ENCODE assay signal across 36 cellular contexts in genomic region chr12:67046062-67046461, GRCh38.
"Had no signal": no experiment of that assay in that cellular context is flagged by ENCODE, and none has a peak within 500 bp of the region (broad histone marks: within the 10 kb centered on the region; RNA-seq: fewer than 3 reads in every experiment).

No MANE protein-coding gene starts in this region.

- H3K27ac Mint-ChIP-seq: activated CD4-positive, alpha-beta memory T cell treated with anti-CD3 and anti-CD28 coated beads for 36 hours; activated CD4-positive, alpha-beta T cell treated with anti-CD3 and anti-CD28 coated beads, Interleukin-2, amount 10 ng/mL, durations not matched to agents 24 days and 14 days; activated naive CD4-positive, alpha-beta T cell treated with anti-CD3 and anti-CD28 coated beads, Interleukin-2, amount 10 ng/mL, durations not matched to agents 7 days and 5 days; activated naive CD8-positive, alpha-beta T cell treated with anti-CD3 and anti-CD28 coated beads, Interleukin-2, amount 10 ng/mL, durations not matched to agents 7 days and 5 days; effector memory CD8-positive, alpha-beta T cell; immature natural killer cell; natural killer cell treated with Interleukin-12 subunit alpha and Interleukin-12 subunit beta and Interleukin-15 and Interleukin-18, amount 100 ng/mL, for 72 hours; progenitor cell of endocrine pancreas; stimulated activated memory B cell treated with anti-CD40 and anti-IgM and Interleukin-4, amounts not matched to agents 10 μg/mL and 1 μg/mL and 100 μg/mL, for 72 hours; stimulated activated naive CD8-positive, alpha-beta T cell treated with anti-CD3 and anti-CD28 coated beads, Interleukin-15, amount 100 ng/mL, for 72 hours; T-helper 17 cell had no signal

- H3K27ac ChIP-seq: ascending aorta, cardiac muscle cell, coronary artery, lower lobe of right lung, thyroid gland, upper lobe of right lung, WERI-Rb-1 had no signal

- H3K4me3 ChIP-seq: ascending aorta, cardiac muscle cell, coronary artery, lower lobe of right lung, mucosa of descending colon, smooth muscle cell, thyroid gland, upper lobe of right lung had no signal

- H3K9me3 ChIP-seq: ascending aorta, lower lobe of right lung, mucosa of descending colon, thyroid gland, upper lobe of right lung had no signal

- ATAC-seq: effector memory CD8-positive, alpha-beta T cell; left lobe of liver; lower lobe of right lung; mucosa of descending colon; stimulated activated memory B cell treated with anti-CD40 and anti-IgM and Interleukin-4, amounts not matched to agents 10 μg/mL and 1 μg/mL and 100 μg/mL, for 72 hours; stimulated activated naive CD8-positive, alpha-beta T cell treated with anti-CD3 and anti-CD28 coated beads, Interleukin-15, amount 100 ng/mL, for 72 hours; T-helper 17 cell; upper lobe of right lung had no signal

- H3K36me3 Mint-ChIP-seq: activated CD4-positive, alpha-beta memory T cell treated with anti-CD3 and anti-CD28 coated beads for 36 hours; activated naive CD4-positive, alpha-beta T cell treated with anti-CD3 and anti-CD28 coated beads, Interleukin-2, amount 10 ng/mL, durations not matched to agents 7 days and 5 days; activated naive CD8-positive, alpha-beta T cell treated with anti-CD3 and anti-CD28 coated beads, Interleukin-2, amount 10 ng/mL, durations not matched to agents 7 days and 5 days; brain; immature natural killer cell; natural killer cell treated with Interleukin-12 subunit alpha and Interleukin-12 subunit beta and Interleukin-15 and Interleukin-18, amount 100 ng/mL, for 72 hours; stimulated activated memory B cell treated with anti-CD40 and anti-IgM and Interleukin-4, amounts not matched to agents 10 μg/mL and 1 μg/mL and 100 μg/mL, for 72 hours had no signal

- H3K4me3 Mint-ChIP-seq: activated CD4-positive, alpha-beta memory T cell treated with anti-CD3 and anti-CD28 coated beads for 36 hours; activated CD4-positive, alpha-beta T cell treated with anti-CD3 and anti-CD28 coated beads, Interleukin-2, amount 10 ng/mL, durations not matched to agents 24 days and 14 days; activated naive CD4-positive, alpha-beta T cell treated with anti-CD3 and anti-CD28 coated beads, Interleukin-2, amount 10 ng/mL, durations not matched to agents 7 days and 5 days; activated naive CD8-positive, alpha-beta T cell treated with anti-CD3 and anti-CD28 coated beads, Interleukin-2, amount 10 ng/mL, durations not matched to agents 7 days and 5 days; brain; effector memory CD8-positive, alpha-beta T cell; immature natural killer cell; natural killer cell treated with Interleukin-12 subunit alpha and Interleukin-12 subunit beta and Interleukin-15 and Interleukin-18, amount 100 ng/mL, for 72 hours; stimulated activated memory B cell treated with anti-CD40 and anti-IgM and Interleukin-4, amounts not matched to agents 10 μg/mL and 1 μg/mL and 100 μg/mL, for 72 hours; stimulated activated naive CD8-positive, alpha-beta T cell treated with anti-CD3 and anti-CD28 coated beads, Interleukin-15, amount 100 ng/mL, for 72 hours; T-helper 17 cell had no signal

- H3K27me3 ChIP-seq: ascending aorta, cardiac muscle cell, thyroid gland, upper lobe of right lung had no signal

- H3K27me3 Mint-ChIP-seq: activated CD4-positive, alpha-beta T cell treated with anti-CD3 and anti-CD28 coated beads, Interleukin-2, amount 10 ng/mL, durations not matched to agents 24 days and 14 days; activated naive CD4-positive, alpha-beta T cell treated with anti-CD3 and anti-CD28 coated beads, Interleukin-2, amount 10 ng/mL, durations not matched to agents 7 days and 5 days; brain; progenitor cell of endocrine pancreas had no signal

- DNase-seq: activated CD4-positive, alpha-beta memory T cell treated with anti-CD3 and anti-CD28 coated beads for 36 hours; activated CD4-positive, alpha-beta T cell treated with anti-CD3 and anti-CD28 coated beads, Interleukin-2, amount 10 ng/mL, durations not matched to agents 24 days and 14 days; activated CD4-positive, CD25-positive, alpha-beta regulatory T cell treated with anti-CD3 and anti-CD28 coated beads, Interleukin-2, amount 50 U/mL, for 72 hours; activated CD8-positive, alpha-beta memory T cell treated with anti-CD3 and anti-CD28 coated beads, Interleukin-2, amount 50 U/mL, for 4 hours; activated gamma-delta T cell; activated naive CD4-positive, alpha-beta T cell treated with anti-CD3 and anti-CD28 coated beads, Interleukin-2, amount 10 ng/mL, durations not matched to agents 7 days and 5 days; activated naive CD8-positive, alpha-beta T cell treated with anti-CD3 and anti-CD28 coated beads, Interleukin-2, amount 10 ng/mL, durations not matched to agents 7 days and 5 days; activated T-cell treated with anti-CD3 and anti-CD28 coated beads, Interleukin-2, amount 50 U/mL, for 1 hour; cerebellar nuclear complex; effector memory CD8-positive, alpha-beta T cell; foreskin fibroblast; head of caudate nucleus; hippocampal formation; immature natural killer cell; lower lobe of right lung; mesendoderm; mucosa of descending colon; stimulated activated CD4-positive, alpha-beta T cell treated with anti-CD3 and anti-CD28 coated beads, Interleukin-1b, Interleukin-23, amount 100 ng/mL, for 48 hours; stimulated activated CD4-positive, alpha-beta T cell treated with anti-CD3 and anti-CD28 coated beads, Interleukin-4, amount 100 ng/mL, for 4 hours; stimulated activated CD8-positive, alpha-beta memory T cell treated with anti-CD3 and anti-CD28 coated beads, Interleukin-4, amount 100 ng/mL, for 48 hours; stimulated activated naive CD8-positive, alpha-beta T cell treated with anti-CD3 and anti-CD28 coated beads, Interleukin-15, amount 100 ng/mL, for 72 hours; substantia nigra; T-helper 17 cell; T1000; thyroid gland; upper lobe of right lung; WERI-Rb-1 had no signal

- H3K4me1 Mint-ChIP-seq: activated CD4-positive, alpha-beta T cell treated with anti-CD3 and anti-CD28 coated beads, Interleukin-2, amount 10 ng/mL, durations not matched to agents 24 days and 14 days; activated naive CD4-positive, alpha-beta T cell treated with anti-CD3 and anti-CD28 coated beads, Interleukin-2, amount 10 ng/mL, durations not matched to agents 7 days and 5 days; activated naive CD8-positive, alpha-beta T cell treated with anti-CD3 and anti-CD28 coated beads, Interleukin-2, amount 10 ng/mL, durations not matched to agents 7 days and 5 days; immature natural killer cell; stimulated activated memory B cell treated with anti-CD40 and anti-IgM and Interleukin-4, amounts not matched to agents 10 μg/mL and 1 μg/mL and 100 μg/mL, for 72 hours; stimulated activated naive CD8-positive, alpha-beta T cell treated with anti-CD3 and anti-CD28 coated beads, Interleukin-15, amount 100 ng/mL, for 72 hours; T-helper 17 cell had no signal

- H3K9me3 Mint-ChIP-seq: activated CD4-positive, alpha-beta memory T cell treated with anti-CD3 and anti-CD28 coated beads for 36 hours; activated CD4-positive, alpha-beta T cell treated with anti-CD3 and anti-CD28 coated beads, Interleukin-2, amount 10 ng/mL, durations not matched to agents 24 days and 14 days; activated naive CD4-positive, alpha-beta T cell treated with anti-CD3 and anti-CD28 coated beads, Interleukin-2, amount 10 ng/mL, durations not matched to agents 7 days and 5 days; activated naive CD8-positive, alpha-beta T cell treated with anti-CD3 and anti-CD28 coated beads, Interleukin-2, amount 10 ng/mL, durations not matched to agents 7 days and 5 days; brain; effector memory CD8-positive, alpha-beta T cell; immature natural killer cell; natural killer cell treated with Interleukin-12 subunit alpha and Interleukin-12 subunit beta and Interleukin-15 and Interleukin-18, amount 100 ng/mL, for 72 hours; stimulated activated memory B cell treated with anti-CD40 and anti-IgM and Interleukin-4, amounts not matched to agents 10 μg/mL and 1 μg/mL and 100 μg/mL, for 72 hours; stimulated activated naive CD8-positive, alpha-beta T cell treated with anti-CD3 and anti-CD28 coated beads, Interleukin-15, amount 100 ng/mL, for 72 hours had no signal

- H3K36me3 ChIP-seq: ascending aorta, cardiac muscle cell, lower lobe of right lung, thyroid gland, upper lobe of right lung, WERI-Rb-1 had no signal

- H3K4me1 ChIP-seq: ascending aorta, lower lobe of right lung, thyroid gland, upper lobe of right lung had no signal

- H3K4me2 ChIP-seq: smooth muscle cell had no signal
